8 cellular contexts compared by ENCODE assay signal in the genomic region with DNA sequence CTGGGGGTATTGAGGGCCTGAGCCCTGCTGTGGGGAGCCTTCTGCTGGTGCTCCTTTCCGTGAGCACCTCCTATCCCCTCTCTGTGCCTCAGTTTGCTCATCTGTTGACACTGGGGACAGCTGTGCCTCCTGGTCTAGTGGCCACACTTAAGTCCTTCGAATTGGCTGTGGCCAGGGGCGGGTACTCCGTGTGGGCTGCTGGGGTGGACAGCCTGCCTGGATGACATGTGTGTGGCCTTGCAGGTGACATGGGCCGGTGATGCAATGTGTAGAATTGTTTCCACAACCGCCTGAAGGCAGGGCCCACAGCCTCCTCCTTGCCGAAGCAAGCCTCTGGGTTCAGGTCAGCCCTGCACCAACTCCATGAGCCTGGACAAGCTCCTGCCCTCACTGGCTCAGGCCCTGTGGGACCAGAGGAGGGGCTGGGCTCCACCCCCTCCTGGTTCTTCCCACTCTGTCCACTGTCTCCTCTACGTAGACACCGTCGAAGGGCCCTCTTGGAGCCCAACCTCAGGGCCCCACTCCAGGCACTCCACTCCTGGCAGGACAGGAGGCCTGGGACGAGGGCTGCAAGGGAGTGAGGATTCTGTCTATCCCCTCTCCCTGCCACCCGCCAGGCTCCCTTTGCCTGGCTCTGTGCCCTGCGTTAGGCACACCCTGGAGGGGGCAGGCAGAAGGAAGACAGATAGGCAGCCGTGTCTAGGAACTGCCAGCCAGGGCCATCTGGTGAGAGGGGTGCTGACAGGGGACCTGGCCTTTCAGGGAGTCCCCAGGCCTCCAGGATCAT. TPM values are rescaled to one million over a fixed set of nuclear protein-coding genes. Genes with fewer than 3 reads are reported as not detected.
A peak's percentile ranks its signal among the peaks of the same experiment; 100 is the strongest.
DNase-seq lines count a peak whose midpoint lies in the region; ATAC-seq, FAIRE-seq and TF ChIP-seq lines count a peak whose summit lies in the region.

No MANE protein-coding gene starts in this region.

- no peaks in the 10 kb centered on the region for H3K9me3 ChIP-seq in astrocyte (ENCODE audit: insufficient read depth, low read depth, low read length)
- no peaks in the 10 kb centered on the region for H3K9me3 ChIP-seq in kidney (ENCODE audit: control insufficient read depth in 1 of 2, low read length in 2 of 2)
- H3K9me3 ChIP-seq in subcutaneous abdominal adipose tissue (ENCODE audit: control insufficient read depth in 5 of 5, low read length in 5 of 5): no peaks in the 10 kb centered on the region

- H2AFZ ChIP-seq in astrocyte (ENCODE audit: low read depth, low read length): peak overlapping the region; percentile 62

- peak overlapping the region; percentile 82 for H3K4me2 ChIP-seq in astrocyte (ENCODE audit: low read length)

- H3K4me1 ChIP-seq in astrocyte (ENCODE audit: insufficient read depth, low read length): peaks cover 34% of the 10 kb centered on the region
- peaks cover 59 to 67% of the 10 kb centered on the region in 2 donors for H3K4me1 ChIP-seq in kidney (ENCODE audit: control insufficient read depth in 1 of 2, insufficient read depth in 1 of 2, low read depth in 1 of 2, low read length in 2 of 2)
- peaks cover 23 to 80% (median 74%) of the 10 kb centered on the region in 5 donors for H3K4me1 ChIP-seq in subcutaneous abdominal adipose tissue (ENCODE audit: control insufficient read depth in 5 of 5, insufficient read depth in 5 of 5, low read length in 5 of 5)

- TF ChIP-seq CTCF in astrocyte (IDR thresholded peaks at IDR 0.05; ENCODE audit: insufficient read depth, low read depth, low read length) (no peak), kidney (IDR thresholded peaks at IDR 0.05; ENCODE audit: borderline replicate concordance, extremely low read depth, insufficient read depth) (no peak), GM13976 (IDR thresholded peaks at IDR 0.05; ENCODE audit: borderline replicate concordance, control extremely low read depth, extremely low read depth, insufficient read depth, missing control alignments) (no peak)

- peaks cover 35% of the 10 kb centered on the region for H3K79me2 ChIP-seq in astrocyte (ENCODE audit: insufficient read depth, low read length)

- intact Hi-C loops in kidney (cut with DNase I): no loop called here

- H3K27me3 ChIP-seq in astrocyte (ENCODE audit: insufficient read depth, low read length): no peaks in the 10 kb centered on the region
- no peaks in the 10 kb centered on the region for H3K27me3 ChIP-seq in subcutaneous abdominal adipose tissue (ENCODE audit: control insufficient read depth in 5 of 5, insufficient read depth in 4 of 5, low read length in 5 of 5)

- H3K4me3 ChIP-seq in astrocyte (ENCODE audit: insufficient read depth, low read depth, low read length) (peak overlapping the region; percentile 54), kidney (ENCODE audit: low read length in 2 of 2) (peak overlapping the region; percentile 61 to 78), subcutaneous abdominal adipose tissue (ENCODE audit: low read depth in 1 of 5, low read length in 5 of 5) (peak overlapping the region; percentile 67 to 79 (median 71))

- peak; percentile 77 for DNase-seq in Caki2 (ENCODE audit: low read depth)
- peak; percentile 47 for DNase-seq in MV-4-11 (lab: John Stamatoyannopoulos, UW)
- DNase-seq in astrocyte (ENCODE audit: low read depth): no peak
- DNase-seq in kidney: peak; percentile 79
- DNase-seq in GM13976 (ENCODE audit: low spot score): no peak
- no peak for DNase-seq in stimulated activated CD4-positive, alpha-beta T cell treated with anti-CD3 and anti-CD28 coated beads, Interleukin-15, amount 100 ng/mL, for 24 hours

- H3K36me3 Mint-ChIP-seq in astrocyte (ENCODE audit: low read depth, unreplicated experiment): peaks cover 3% of the 10 kb centered on the region

- no peaks in the 10 kb centered on the region for H3K36me3 ChIP-seq in astrocyte (ENCODE audit: insufficient read depth, low read length)
- no peaks in the 10 kb centered on the region for H3K36me3 ChIP-seq in kidney (ENCODE audit: control insufficient read depth in 1 of 2, insufficient read depth in 2 of 2, low read length in 2 of 2)
- peaks cover 0 to 5% (median 0%) of the 10 kb centered on the region in 5 donors for H3K36me3 ChIP-seq in subcutaneous abdominal adipose tissue (ENCODE audit: control insufficient read depth in 5 of 5, insufficient read depth in 5 of 5, low read length in 5 of 5)

- FAIRE-seq in astrocyte (lab: Jason Lieb, UNC) (no peak), kidney (lab: Jason Lieb, UNC) (no peak)

- peak overlapping the region; percentile 86 for H3K4me3 Mint-ChIP-seq in astrocyte (ENCODE audit: unreplicated experiment)

- in situ Hi-C loops in Caki2 (cut with HindIII; ENCODE audit: low pct_unique_long_range_greater_than_20kb, low sequenced_read_pairs) (no loop called here), GM13976 (cut with MboI; ENCODE audit: low sequenced_read_pairs, unreplicated experiment) (no loop called here)

- peak overlapping the region; percentile 18 for H3K27ac Mint-ChIP-seq in astrocyte (ENCODE audit: unreplicated experiment)

- ATAC-seq in GM19324 (IDR thresholded peaks at IDR 0.05; ENCODE audit: low FRiP score, unreplicated experiment): no peak

- H3K27ac ChIP-seq in astrocyte (ENCODE audit: low read depth, low read length) (peak overlapping the region; percentile 41), kidney (ENCODE audit: low read depth in 2 of 2, low read length in 2 of 2) (peak overlapping the region; percentile 77 to 93), subcutaneous abdominal adipose tissue (ENCODE audit: low read depth, low read length) (peak overlapping the region; percentile 74)

- H3K9ac ChIP-seq in astrocyte (ENCODE audit: low read length) (peak overlapping the region; percentile 63), kidney (ENCODE audit: low read length in 2 of 2) (peak overlapping the region; percentile 6 to 84), subcutaneous abdominal adipose tissue (ENCODE audit: low read length in 5 of 5) (peak overlapping the region; percentile 68 to 79 (median 76))

- H4K20me1 ChIP-seq in astrocyte (ENCODE audit: insufficient read depth, low read length): no peaks in the 10 kb centered on the region

- H3K9me3 Mint-ChIP-seq in astrocyte (ENCODE audit: unreplicated experiment): no peaks in the 10 kb centered on the region

- H3K4me1 Mint-ChIP-seq in astrocyte (ENCODE audit: low read depth, unreplicated experiment): peaks cover 7% of the 10 kb centered on the region

- H3K27me3 Mint-ChIP-seq in astrocyte (ENCODE audit: low read depth, unreplicated experiment): peaks cover 4% of the 10 kb centered on the region

RNA-seq across cellular contexts. Expression of a gene that starts 1.2 kb away (rescaled TPM):
- total RNA-seq in Caki2 (2014; rRNA removed; shearing (Covaris generic); ENCODE audit: low replicate concordance): 17.9 and 22.6 TPM in 2 replicates
- total RNA-seq in astrocyte (33.7 and 35.0 TPM in 2 replicates), kidney (128 TPM)
- 27.3 TPM for polyA plus RNA-seq in kidney (ENCODE audit: insufficient read depth, low read depth, low replicate concordance)

RNA-seq across cellular contexts. Expression of a gene that starts 38.0 kb away (rescaled TPM):
- total RNA-seq in Caki2 (2014; rRNA removed; shearing (Covaris generic); ENCODE audit: low replicate concordance): 60.8 and 73.0 TPM in 2 replicates
- total RNA-seq in astrocyte (31.1 and 33.7 TPM in 2 replicates), kidney (44.4 TPM)
- polyA plus RNA-seq in kidney (ENCODE audit: insufficient read depth, low read depth, low replicate concordance): 43.1 TPM

RNA-seq across cellular contexts. Expression of a gene that starts 49.5 kb away (rescaled TPM):
- 98.4 and 132 TPM in 2 replicates for total RNA-seq in Caki2 (2014; rRNA removed; shearing (Covaris generic); ENCODE audit: low replicate concordance)
- total RNA-seq in astrocyte (258 and 280 TPM in 2 replicates), kidney (313 TPM)
- 232 TPM for polyA plus RNA-seq in kidney (ENCODE audit: insufficient read depth, low read depth, low replicate concordance)

Comparison
In these comparisons a context has a peak if more than half of its experiments do, and no peak if none do; other contexts are left out.
1. DNase-seq: peak in Caki2 (single experiment), MV-4-11 (single experiment) and kidney (single experiment); none in astrocyte (single experiment), GM13976 (single experiment) and stimulated activated CD4-positive, alpha-beta T cell treated with anti-CD3 and anti-CD28 coated beads, Interleukin-15, amount 100 ng/mL, for 24 hours (single experiment).
2. Peak in every context shown above with its lines, with median percentiles within 50 percentile points of each other: H3K27ac ChIP-seq, H3K4me3 ChIP-seq and H3K9ac ChIP-seq.